In the genomic region with DNA sequence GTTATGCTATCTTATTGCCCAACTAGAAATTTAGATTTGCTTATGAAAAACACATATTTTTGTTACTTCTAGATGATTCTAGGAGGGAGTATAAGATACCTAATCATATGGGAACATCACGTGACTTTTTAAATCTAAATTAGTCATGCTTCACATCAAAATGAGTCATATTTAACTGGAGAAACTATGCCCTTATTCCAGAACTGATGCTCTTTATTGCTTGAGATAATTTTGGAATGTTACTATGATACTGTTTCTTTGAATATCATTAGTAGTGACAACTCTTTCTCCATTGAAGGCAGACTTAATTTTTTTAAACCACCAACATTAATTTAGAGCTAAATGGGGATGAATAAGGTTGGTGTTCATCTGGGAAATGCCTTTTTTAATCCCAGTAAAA, we compare ENCODE assay signal across 1 cellular context.
TF ChIP-seq lines count a peak whose summit lies in the region.

No MANE protein-coding gene starts in this region.

TF ChIP-seq in SK-N-SH, 30 proteins besides CTCF, POLR2A, EP300 and RAD21 (continued from another document):
- TF ChIP-seq, protein P1, sequence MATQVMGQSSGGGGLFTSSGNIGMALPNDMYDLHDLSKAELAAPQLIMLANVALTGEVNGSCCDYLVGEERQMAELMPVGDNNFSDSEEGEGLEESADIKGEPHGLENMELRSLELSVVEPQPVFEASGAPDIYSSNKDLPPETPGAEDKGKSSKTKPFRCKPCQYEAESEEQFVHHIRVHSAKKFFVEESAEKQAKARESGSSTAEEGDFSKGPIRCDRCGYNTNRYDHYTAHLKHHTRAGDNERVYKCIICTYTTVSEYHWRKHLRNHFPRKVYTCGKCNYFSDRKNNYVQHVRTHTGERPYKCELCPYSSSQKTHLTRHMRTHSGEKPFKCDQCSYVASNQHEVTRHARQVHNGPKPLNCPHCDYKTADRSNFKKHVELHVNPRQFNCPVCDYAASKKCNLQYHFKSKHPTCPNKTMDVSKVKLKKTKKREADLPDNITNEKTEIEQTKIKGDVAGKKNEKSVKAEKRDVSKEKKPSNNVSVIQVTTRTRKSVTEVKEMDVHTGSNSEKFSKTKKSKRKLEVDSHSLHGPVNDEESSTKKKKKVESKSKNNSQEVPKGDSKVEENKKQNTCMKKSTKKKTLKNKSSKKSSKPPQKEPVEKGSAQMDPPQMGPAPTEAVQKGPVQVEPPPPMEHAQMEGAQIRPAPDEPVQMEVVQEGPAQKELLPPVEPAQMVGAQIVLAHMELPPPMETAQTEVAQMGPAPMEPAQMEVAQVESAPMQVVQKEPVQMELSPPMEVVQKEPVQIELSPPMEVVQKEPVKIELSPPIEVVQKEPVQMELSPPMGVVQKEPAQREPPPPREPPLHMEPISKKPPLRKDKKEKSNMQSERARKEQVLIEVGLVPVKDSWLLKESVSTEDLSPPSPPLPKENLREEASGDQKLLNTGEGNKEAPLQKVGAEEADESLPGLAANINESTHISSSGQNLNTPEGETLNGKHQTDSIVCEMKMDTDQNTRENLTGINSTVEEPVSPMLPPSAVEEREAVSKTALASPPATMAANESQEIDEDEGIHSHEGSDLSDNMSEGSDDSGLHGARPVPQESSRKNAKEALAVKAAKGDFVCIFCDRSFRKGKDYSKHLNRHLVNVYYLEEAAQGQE (IDR thresholded peaks at IDR 0.05; ENCODE audit: low read depth, low read length), result no peak
- TF ChIP-seq, protein P2, sequence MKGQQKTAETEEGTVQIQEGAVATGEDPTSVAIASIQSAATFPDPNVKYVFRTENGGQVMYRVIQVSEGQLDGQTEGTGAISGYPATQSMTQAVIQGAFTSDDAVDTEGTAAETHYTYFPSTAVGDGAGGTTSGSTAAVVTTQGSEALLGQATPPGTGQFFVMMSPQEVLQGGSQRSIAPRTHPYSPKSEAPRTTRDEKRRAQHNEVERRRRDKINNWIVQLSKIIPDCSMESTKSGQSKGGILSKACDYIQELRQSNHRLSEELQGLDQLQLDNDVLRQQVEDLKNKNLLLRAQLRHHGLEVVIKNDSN (IDR thresholded peaks at IDR 0.05; ENCODE audit: borderline replicate concordance, low read depth), result peak; percentile 79; the same call in 1 of the 2 replicates
- peak; percentile 11; the same call in 1 of the 2 replicates for TF ChIP-seq PBX3 (IDR thresholded peaks at IDR 0.05)
- no peak for TF ChIP-seq NRF1 (IDR thresholded peaks at IDR 0.05; ENCODE audit: low read depth, low read length)
- peak; percentile 43; the same call in 1 of the 2 replicates for TF ChIP-seq JUND (IDR thresholded peaks at IDR 0.05)
- 0 out of 2 replicates have a peak, but pooled peaks have one; percentile 15 for TF ChIP-seq TCF12 (IDR thresholded peaks at IDR 0.05)
TF ChIP-seq in SK-N-SH: peak in this region for 6.
